ENCODE assay signal across 17 cellular contexts in genomic region chr13:32063622-32064233, GRCh38.
"Had no signal": no experiment of that assay in that cellular context is flagged by ENCODE, and none has a peak within 500 bp of the region (broad histone marks: within the 10 kb centered on the region; RNA-seq: fewer than 3 reads in every experiment).

No MANE protein-coding gene starts in this region.

- H3K27ac ChIP-seq: neutrophil, right lobe of liver, spleen, tibial artery, upper lobe of left lung, uterus had no signal

- H3K4me3 Mint-ChIP-seq: immature natural killer cell; naive thymus-derived CD4-positive, alpha-beta T cell; nephron progenitor cell; stimulated activated memory B cell treated with anti-CD40 and anti-IgM and Interleukin-4, amounts not matched to agents 10 μg/mL and 1 μg/mL and 100 μg/mL, for 72 hours; stimulated activated naive CD8-positive, alpha-beta T cell treated with anti-CD3 and anti-CD28 coated beads, Interleukin-15, Interleukin-2, amounts not matched to agents 100 ng/mL and 50 ng/mL, for 24 hours had no signal

- H3K4me1 ChIP-seq: right lobe of liver, upper lobe of left lung, uterus had no signal

- H3K27ac Mint-ChIP-seq: immature natural killer cell; naive thymus-derived CD4-positive, alpha-beta T cell; nephron progenitor cell; stimulated activated memory B cell treated with anti-CD40 and anti-IgM and Interleukin-4, amounts not matched to agents 10 μg/mL and 1 μg/mL and 100 μg/mL, for 72 hours; stimulated activated naive CD8-positive, alpha-beta T cell treated with anti-CD3 and anti-CD28 coated beads, Interleukin-15, Interleukin-2, amounts not matched to agents 100 ng/mL and 50 ng/mL, for 24 hours had no signal

- H3K27me3 ChIP-seq: neutrophil, right lobe of liver, spleen, tibial artery, upper lobe of left lung, uterus had no signal

- ATAC-seq: esophagus mucosa; naive thymus-derived CD4-positive, alpha-beta T cell; right lobe of liver; stimulated activated memory B cell treated with anti-CD40 and anti-IgM and Interleukin-4, amounts not matched to agents 10 μg/mL and 1 μg/mL and 100 μg/mL, for 72 hours had no signal

- H3K36me3 ChIP-seq: right lobe of liver, spleen, tibial artery, upper lobe of left lung, uterus had no signal

- H3K36me3 Mint-ChIP-seq: stimulated activated memory B cell treated with anti-CD40 and anti-IgM and Interleukin-4, amounts not matched to agents 10 μg/mL and 1 μg/mL and 100 μg/mL, for 72 hours had no signal

- H3K27me3 Mint-ChIP-seq: stimulated activated memory B cell treated with anti-CD40 and anti-IgM and Interleukin-4, amounts not matched to agents 10 μg/mL and 1 μg/mL and 100 μg/mL, for 72 hours; stimulated activated naive CD8-positive, alpha-beta T cell treated with anti-CD3 and anti-CD28 coated beads, Interleukin-15, Interleukin-2, amounts not matched to agents 100 ng/mL and 50 ng/mL, for 24 hours had no signal

- DNase-seq: effector memory CD4-positive, alpha-beta T cell; immature natural killer cell; mesendoderm; naive thymus-derived CD4-positive, alpha-beta T cell; nephron progenitor cell; right lobe of liver; spleen; stimulated activated CD4-positive, alpha-beta T cell treated with anti-CD3 and anti-CD28 coated beads, Interleukin-15, amount 100 ng/mL, for 24 hours; stimulated activated CD4-positive, alpha-beta T cell treated with anti-CD3 and anti-CD28 coated beads, Interleukin-1b, Interleukin-23, amount 100 ng/mL, for 48 hours; stimulated activated CD4-positive, alpha-beta T cell treated with anti-CD3 and anti-CD28 coated beads, Interleukin-4, amount 100 ng/mL, for 24 hours; tibial artery; upper lobe of left lung; uterus had no signal

- H3K4me3 ChIP-seq: right lobe of liver, spleen, tibial artery, upper lobe of left lung, uterus had no signal

- H3K4me1 Mint-ChIP-seq: immature natural killer cell had no signal

- H3K9me3 ChIP-seq: neutrophil, right lobe of liver, spleen, tibial artery, upper lobe of left lung, uterus had no signal

- H3K9me3 Mint-ChIP-seq: immature natural killer cell; naive thymus-derived CD4-positive, alpha-beta T cell; nephron progenitor cell; stimulated activated memory B cell treated with anti-CD40 and anti-IgM and Interleukin-4, amounts not matched to agents 10 μg/mL and 1 μg/mL and 100 μg/mL, for 72 hours; stimulated activated naive CD8-positive, alpha-beta T cell treated with anti-CD3 and anti-CD28 coated beads, Interleukin-15, Interleukin-2, amounts not matched to agents 100 ng/mL and 50 ng/mL, for 24 hours had no signal
